Comparison of ENCODE assay signal across 9 cellular contexts in the genomic region with DNA sequence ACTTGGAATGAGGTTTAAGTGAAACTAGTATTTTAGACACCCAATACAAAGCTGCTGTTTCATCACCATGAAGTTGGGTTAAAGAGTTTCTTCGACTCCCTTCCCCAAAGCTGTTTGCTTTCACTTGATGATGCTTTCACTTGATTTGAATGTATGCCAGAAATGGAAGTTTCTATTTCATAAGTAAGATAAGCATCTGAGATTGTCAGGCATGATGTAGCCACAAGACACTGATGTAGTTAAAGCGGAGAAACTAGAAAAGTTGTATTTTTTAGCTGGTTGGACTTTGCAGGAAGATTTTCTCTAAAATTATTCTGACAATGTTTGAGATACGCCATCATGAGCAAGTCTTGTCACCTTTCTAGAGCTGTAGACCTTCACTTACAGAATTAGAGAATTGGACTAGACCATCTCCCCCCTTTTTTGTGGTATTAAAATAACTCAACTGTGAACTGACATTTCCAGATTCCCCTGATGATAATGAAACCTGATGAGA. TPM values are rescaled to one million over a fixed set of nuclear protein-coding genes. Genes with fewer than 3 reads are reported as not detected.
DNase-seq lines count a peak whose midpoint lies in the region; ATAC-seq, FAIRE-seq and TF ChIP-seq lines count a peak whose summit lies in the region.
"Had no signal": no experiment of that assay in that cellular context is flagged by ENCODE, and none has a peak within 500 bp of the region (broad histone marks: within the 10 kb centered on the region; RNA-seq: fewer than 3 reads in every experiment).

No MANE protein-coding gene starts in this region.

- no peaks in the 10 kb centered on the region for H3K9me3 Mint-ChIP-seq in CD8-positive, alpha-beta T cell
- H3K9me3 Mint-ChIP-seq in activated CD8-positive, alpha-beta T cell treated with anti-CD3 and anti-CD28 coated beads for 36 hours: no peaks in the 10 kb centered on the region

- no peaks in the 10 kb centered on the region for H3K27me3 ChIP-seq in CD8-positive, alpha-beta T cell (ENCODE audit: insufficient read depth, low read length)

- H3K36me3 Mint-ChIP-seq in CD8-positive, alpha-beta T cell: no peaks in the 10 kb centered on the region
- H3K36me3 Mint-ChIP-seq in activated CD8-positive, alpha-beta T cell treated with anti-CD3 and anti-CD28 coated beads for 36 hours (ENCODE audit: low read depth): no peaks in the 10 kb centered on the region

- DNase-seq in CD8-positive, alpha-beta T cell: no peak
- DNase-seq in GM19239 (ENCODE audit: insufficient read length, low spot score) (no peak), NCI-H2107 treated with DMSO at 0.1 percent for 48 hours (lab: John Stamatoyannopoulos, UW; ENCODE audit: unreplicated experiment) (no peak), D341Med (ENCODE audit: low spot score) (no peak), putamen (ENCODE audit: low spot score) (no peak), head of caudate nucleus (no peak)
- no peak for DNase-seq in activated CD8-positive, alpha-beta T cell treated with anti-CD3 and anti-CD28 coated beads for 36 hours
- DNase-seq: right cardiac atrium had no signal

- peak; percentile 8 for FAIRE-seq in GM19239 (lab: Jason Lieb, UNC)

- H3K27me3 Mint-ChIP-seq in CD8-positive, alpha-beta T cell (ENCODE audit: low read depth): no peaks in the 10 kb centered on the region
- no peaks in the 10 kb centered on the region for H3K27me3 Mint-ChIP-seq in activated CD8-positive, alpha-beta T cell treated with anti-CD3 and anti-CD28 coated beads for 36 hours

- no peak overlapping the region for H3K4me3 ChIP-seq in CD8-positive, alpha-beta T cell (ENCODE audit: low read depth, low read length)

- no peak overlapping the region for H3K27ac Mint-ChIP-seq in CD8-positive, alpha-beta T cell
- H3K27ac Mint-ChIP-seq in activated CD8-positive, alpha-beta T cell treated with anti-CD3 and anti-CD28 coated beads for 36 hours: peak overlapping the region; percentile 80

- peak; percentile 40 for ATAC-seq in CD8-positive, alpha-beta T cell
- ATAC-seq in HG02981 (IDR thresholded peaks at IDR 0.05; ENCODE audit: unreplicated experiment): peak; percentile 69
- ATAC-seq in activated CD8-positive, alpha-beta T cell treated with anti-CD3 and anti-CD28 coated beads for 36 hours: peak; percentile 82
- ATAC-seq: right cardiac atrium had no signal

- H3K27ac ChIP-seq in CD8-positive, alpha-beta T cell (ENCODE audit: low read depth, low read length): no peak overlapping the region

- POLR2A ChIA-PET in CD8-positive, alpha-beta T cell (lab: Charles Lee): interaction anchor here (1.0 to 2.1 kb wide), 2 partner anchors 20 to 350 kb away, joined by 3 to 7 read pairs; a partner anchor contains a TSS
- POLR2A ChIA-PET in activated CD8-positive, alpha-beta T cell treated with anti-CD3 and anti-CD28 coated beads for 36 hours (lab: Charles Lee): interaction anchor here (0.8 to 1.4 kb wide), 4 partner anchors 57 to 106 kb away, joined by 3 read pairs; a partner anchor contains a TSS

- TF ChIP-seq CTCF in CD8-positive, alpha-beta T cell (IDR thresholded peaks at IDR 0.05): no peak
- no peak for TF ChIP-seq CTCF in activated CD8-positive, alpha-beta T cell treated with anti-CD3 and anti-CD28 coated beads for 36 hours (IDR thresholded peaks at IDR 0.05)

- no peaks in the 10 kb centered on the region for H3K4me1 ChIP-seq in CD8-positive, alpha-beta T cell (ENCODE audit: insufficient read depth, low read length)

- H3K36me3 ChIP-seq in CD8-positive, alpha-beta T cell (ENCODE audit: insufficient read depth, low read length): no peaks in the 10 kb centered on the region

- peaks cover 15% of the 10 kb centered on the region for H3K4me1 Mint-ChIP-seq in CD8-positive, alpha-beta T cell (ENCODE audit: low read depth)
- peaks cover 31% of the 10 kb centered on the region for H3K4me1 Mint-ChIP-seq in activated CD8-positive, alpha-beta T cell treated with anti-CD3 and anti-CD28 coated beads for 36 hours (ENCODE audit: low read depth)

- no peaks in the 10 kb centered on the region for H3K9me3 ChIP-seq in CD8-positive, alpha-beta T cell (ENCODE audit: low read length)

- CTCF ChIA-PET in CD8-positive, alpha-beta T cell (lab: Charles Lee): interaction anchor here (1.1 to 4.4 kb wide), 3 partner anchors 10 to 141 kb away, joined by 3 to 31 read pairs (median 3); no protein-coding TSS in a partner anchor
- CTCF ChIA-PET in activated CD8-positive, alpha-beta T cell treated with anti-CD3 and anti-CD28 coated beads for 36 hours (lab: Charles Lee): interaction anchor here (0.7 to 4.6 kb wide), 19 partner anchors 11 to 361 kb away, joined by 3 to 56 read pairs (median 3); a partner anchor contains a TSS

- no peak overlapping the region for H3K4me3 Mint-ChIP-seq in CD8-positive, alpha-beta T cell
- H3K4me3 Mint-ChIP-seq in activated CD8-positive, alpha-beta T cell treated with anti-CD3 and anti-CD28 coated beads for 36 hours: peak overlapping the region; percentile 50

- intact Hi-C loops in CD8-positive, alpha-beta T cell (cut with DNase I, micrococcal nuclease): no loop called here
- intact Hi-C loops in activated CD8-positive, alpha-beta T cell treated with anti-CD3 and anti-CD28 coated beads for 36 hours (cut with micrococcal nuclease): no loop called here
- intact Hi-C loops in head of caudate nucleus (cut with DNase I): loop anchor here (10.0 kb wide), 1 partner anchor 105 kb away; a partner anchor contains a TSS

RNA-seq across cellular contexts. Expression of a gene that starts 20.0 kb away (rescaled TPM):
- total RNA-seq in CD8-positive, alpha-beta T cell: 10 to 100 TPM; 16.5 to 18.2 TPM
- 10 to 100 TPM; 18.6 to 19.9 TPM for total RNA-seq in activated CD8-positive, alpha-beta T cell treated with anti-CD3 and anti-CD28 coated beads for 36 hours
